Comparison of ENCODE assay signal across 18 cellular contexts in genomic region chr2:203870942-203871341, GRCh38. TPM values are rescaled to one million over a fixed set of nuclear protein-coding genes. Genes with fewer than 3 reads are reported as not detected.
DNase-seq lines count a peak whose midpoint lies in the region; ATAC-seq and TF ChIP-seq lines count a peak whose summit lies in the region.
"Had no signal": no experiment of that assay in that cellular context is flagged by ENCODE, and none has a peak within 500 bp of the region (broad histone marks: within the 10 kb centered on the region; RNA-seq: fewer than 3 reads in every experiment).

No MANE protein-coding gene starts in this region.

- H3K9ac ChIP-seq in OCI-LY3 (ENCODE audit: low read length), result peak overlapping the region; percentile 60

- no peak overlapping the region for H2AFZ ChIP-seq in OCI-LY3 (ENCODE audit: low read depth, low read length)

- no peaks in the 10 kb centered on the region for H3K36me3 ChIP-seq in OCI-LY3 (replicated peaks; ENCODE audit: low read depth, low read length)
- no peaks in the 10 kb centered on the region for H3K36me3 ChIP-seq in psoas muscle (ENCODE audit: insufficient read depth in 1 of 2, low read depth in 1 of 2)
- H3K36me3 ChIP-seq: cardiac muscle cell, thoracic aorta had no signal

- peak overlapping the region; percentile 61 for H3K4me3 ChIP-seq in OCI-LY3 (ENCODE audit: low read length)
- no peak overlapping the region for H3K4me3 ChIP-seq in psoas muscle
- H3K4me3 ChIP-seq: cardiac muscle cell, thoracic aorta had no signal

- TF ChIP-seq CTCF in OCI-LY3 (IDR thresholded peaks at IDR 0.05; ENCODE audit: low read depth, low read length), result no peak
- TF ChIP-seq CTCF in psoas muscle (IDR thresholded peaks at IDR 0.05), result no peak

- 89 to 93% (median 91%) methylated on average over 2 of the region's 2 CpGs for WGBS in psoas muscle, 3 donors

- peak overlapping the region; percentile 31 for H3K4me3 Mint-ChIP-seq in central memory CD8-positive, alpha-beta T cell
- peak overlapping the region; percentile 85 for H3K4me3 Mint-ChIP-seq in stimulated activated effector memory CD8-positive, alpha-beta T cell treated with anti-CD3 and anti-CD28 coated beads, Interleukin-12 subunit alpha, Interleukin-12 subunit beta, amount 100 ng/mL, for 72 hours
- H3K4me3 Mint-ChIP-seq: mesothelial cell of epicardium had no signal

- H3K9me3 ChIP-seq in OCI-LY3 (ENCODE audit: insufficient read depth, low read length) (no peaks in the 10 kb centered on the region), psoas muscle (no peaks in the 10 kb centered on the region)
- H3K9me3 ChIP-seq: thoracic aorta had no signal

- H4K20me1 ChIP-seq in OCI-LY3 (ENCODE audit: insufficient read depth, low read length), result no peaks in the 10 kb centered on the region

- H3K27me3 ChIP-seq in OCI-LY3 (ENCODE audit: low read depth, low read length) (peaks cover 17% of the 10 kb centered on the region), psoas muscle (ENCODE audit: insufficient read depth in 3 of 3, low read length in 2 of 3) (no peaks in the 10 kb centered on the region)
- H3K27me3 ChIP-seq: cardiac muscle cell had no signal

- H3K4me2 ChIP-seq in OCI-LY3 (ENCODE audit: low read length), result peak overlapping the region; percentile 81

- H3K27ac ChIP-seq in OCI-LY3 (ENCODE audit: low read length) (peak overlapping the region; percentile 93), psoas muscle (no peak overlapping the region)
- H3K27ac ChIP-seq: cardiac muscle cell, RWPE1, thoracic aorta had no signal

- no peaks in the 10 kb centered on the region for H3K79me2 ChIP-seq in OCI-LY3 (ENCODE audit: low read length)

- intact Hi-C loops in Right ventricle myocardium superior (cut with DNase I), result no loop called here
- intact Hi-C loops in cardiac septum (cut with DNase I), result no loop called here
- intact Hi-C loops in psoas muscle (cut with DNase I), result no loop called here

- peak overlapping the region; percentile 60 for H3K27ac Mint-ChIP-seq in central memory CD8-positive, alpha-beta T cell (ENCODE audit: low read depth)
- peak overlapping the region; percentile 96 for H3K27ac Mint-ChIP-seq in stimulated activated effector memory CD8-positive, alpha-beta T cell treated with anti-CD3 and anti-CD28 coated beads, Interleukin-12 subunit alpha, Interleukin-12 subunit beta, amount 100 ng/mL, for 72 hours
- H3K27ac Mint-ChIP-seq: mesothelial cell of epicardium had no signal

- DNase-seq in Right ventricle myocardium superior (no peak), cardiac septum (ENCODE audit: low spot score) (no peak), psoas muscle (no peak), NCI-H82 (lab: John Stamatoyannopoulos, UW) (no peak), NCI-H1417 treated with DMSO at 0.1 percent for 48 hours (lab: John Stamatoyannopoulos, UW) (no peak)
- DNase-seq in central memory CD8-positive, alpha-beta T cell (ENCODE audit: low spot score in 2 of 2), result no peak
- no peak for DNase-seq in stimulated activated effector memory CD8-positive, alpha-beta T cell treated with anti-CD3 and anti-CD28 coated beads, Interleukin-12 subunit alpha, Interleukin-12 subunit beta, amount 100 ng/mL, for 72 hours (ENCODE audit: low spot score in 2 of 2)
- DNase-seq: NCI-H1694, NCI-H2227 treated with DMSO at 0.1 percent for 48 hours, SW 1271 had no signal

- H3K4me1 ChIP-seq in OCI-LY3 (ENCODE audit: low read length), result peaks cover 53% of the 10 kb centered on the region
- no peaks in the 10 kb centered on the region for H3K4me1 ChIP-seq in psoas muscle

- no peaks in the 10 kb centered on the region for H3K27me3 Mint-ChIP-seq in central memory CD8-positive, alpha-beta T cell

- no peaks in the 10 kb centered on the region for H3K9me3 Mint-ChIP-seq in central memory CD8-positive, alpha-beta T cell
- H3K9me3 Mint-ChIP-seq in stimulated activated effector memory CD8-positive, alpha-beta T cell treated with anti-CD3 and anti-CD28 coated beads, Interleukin-12 subunit alpha, Interleukin-12 subunit beta, amount 100 ng/mL, for 72 hours, result peaks cover 1% of the 10 kb centered on the region
- H3K9me3 Mint-ChIP-seq: mesothelial cell of epicardium had no signal

- H3K4me1 Mint-ChIP-seq in central memory CD8-positive, alpha-beta T cell, result peaks cover 58% of the 10 kb centered on the region
- H3K4me1 Mint-ChIP-seq in stimulated activated effector memory CD8-positive, alpha-beta T cell treated with anti-CD3 and anti-CD28 coated beads, Interleukin-12 subunit alpha, Interleukin-12 subunit beta, amount 100 ng/mL, for 72 hours, result peaks cover 76% of the 10 kb centered on the region
- H3K4me1 Mint-ChIP-seq: mesothelial cell of epicardium had no signal

- peak; percentile 45 for ATAC-seq in Right ventricle myocardium superior (ENCODE audit: poor library complexity)
- ATAC-seq in central memory CD8-positive, alpha-beta T cell (replicated peaks; ENCODE audit: extremely low read depth, poor library complexity, severe bottlenecking), result no peak
- ATAC-seq in stimulated activated effector memory CD8-positive, alpha-beta T cell treated with anti-CD3 and anti-CD28 coated beads, Interleukin-12 subunit alpha, Interleukin-12 subunit beta, amount 100 ng/mL, for 72 hours, result peak; percentile 5
- ATAC-seq in psoas muscle, result no peak

- peaks cover 21% of the 10 kb centered on the region for H3K36me3 Mint-ChIP-seq in central memory CD8-positive, alpha-beta T cell (ENCODE audit: insufficient read depth)
- peaks cover 90% of the 10 kb centered on the region for H3K36me3 Mint-ChIP-seq in stimulated activated effector memory CD8-positive, alpha-beta T cell treated with anti-CD3 and anti-CD28 coated beads, Interleukin-12 subunit alpha, Interleukin-12 subunit beta, amount 100 ng/mL, for 72 hours
- H3K36me3 Mint-ChIP-seq: mesothelial cell of epicardium had no signal

RNA-seq across cellular contexts. Expression of gene CTLA4, which starts 3.4 kb away (rescaled TPM):
- total RNA-seq in Right ventricle myocardium superior, result 0.22 TPM
- total RNA-seq in cardiac septum, result not detected
- total RNA-seq in psoas muscle, result not detected
- under 1 TPM in 1 of 3 donors, not detected in 2; 0.10 TPM for polyA plus RNA-seq in psoas muscle
- total RNA-seq: cardiac muscle cell, fibroblast of lung, kidney epithelial cell, LHCN-M2, mesothelial cell of epicardium had no signal
- polyA plus RNA-seq: cardiac muscle cell, fibroblast of lung had no signal

Comparison
In these comparisons a context has a peak if more than half of its experiments do, and no peak if none do; other contexts are left out.
1. ATAC-seq: peak in Right ventricle myocardium superior (single experiment) and stimulated activated effector memory CD8-positive, alpha-beta T cell treated with anti-CD3 and anti-CD28 coated beads, Interleukin-12 subunit alpha, Interleukin-12 subunit beta, amount 100 ng/mL, for 72 hours (single experiment); none in central memory CD8-positive, alpha-beta T cell (single experiment) and psoas muscle (0 of 4).